Comparison of ENCODE assay signal across 13 cellular contexts in genomic region chr13:52024481-52024880, GRCh38. TPM values are rescaled to one million over a fixed set of nuclear protein-coding genes. Genes with fewer than 3 reads are reported as not detected.
DNase-seq lines count a peak whose midpoint lies in the region; ATAC-seq, FAIRE-seq and TF ChIP-seq lines count a peak whose summit lies in the region.
"Had no signal": no experiment of that assay in that cellular context is flagged by ENCODE, and none has a peak within 500 bp of the region (broad histone marks: within the 10 kb centered on the region; RNA-seq: fewer than 3 reads in every experiment).

A gene with protein sequence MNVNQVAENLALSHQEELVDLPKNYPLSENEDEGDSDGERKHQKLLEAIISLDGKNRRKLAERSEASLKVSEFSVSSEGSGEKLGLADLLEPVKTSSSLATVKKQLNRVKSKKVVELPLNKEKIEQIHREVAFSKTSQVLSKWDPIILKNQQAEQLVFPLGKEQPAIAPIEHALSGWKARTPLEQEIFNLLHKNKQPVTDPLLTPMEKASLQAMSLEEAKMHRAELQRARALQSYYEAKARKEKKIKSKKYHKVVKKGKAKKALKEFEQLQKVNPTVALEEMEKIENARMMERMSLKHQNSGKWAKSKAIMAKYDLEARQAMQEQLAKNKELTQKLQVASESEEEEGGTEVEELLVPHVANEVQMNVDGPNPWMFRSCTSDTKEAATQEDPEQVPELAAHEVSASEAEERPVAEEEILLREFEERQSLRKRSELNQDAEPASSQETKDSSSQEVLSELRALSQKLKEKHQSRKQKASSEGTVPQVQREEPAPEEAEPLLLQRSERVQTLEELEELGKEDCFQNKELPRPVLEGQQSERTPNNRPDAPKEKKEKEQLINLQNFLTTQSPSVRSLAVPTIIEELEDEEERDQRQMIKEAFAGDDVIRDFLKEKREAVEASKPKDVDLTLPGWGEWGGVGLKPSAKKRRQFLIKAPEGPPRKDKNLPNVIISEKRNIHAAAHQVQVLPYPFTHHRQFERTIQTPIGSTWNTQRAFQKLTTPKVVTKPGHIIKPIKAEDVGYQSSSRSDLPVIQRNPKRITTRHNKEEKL (plus strand): TSS chr13:52024691. CDS start chr13:52028805, 4,114 bp downstream.

- H3K27ac ChIP-seq in Panc1 (ENCODE audit: low read length) (no peak within 1 kb of the TSS), HepG2 (ENCODE audit: extremely low read length, insufficient read depth, low read length) (peak within 1 kb of the TSS; percentile 84), temporal lobe (ENCODE audit: low read depth, low read length) (no peak within 1 kb of the TSS), tibial artery (no peak within 1 kb of the TSS), MM.1S (ENCODE audit: low read length) (no peak within 1 kb of the TSS)

- no peak within 1 kb of the TSS for H3K27ac Mint-ChIP-seq in chondrocyte (ENCODE audit: unreplicated experiment)
- H3K27ac Mint-ChIP-seq: activated naive CD8-positive, alpha-beta T cell had no signal

- no peak within 1 kb of the TSS for H2AFZ ChIP-seq in HepG2 (ENCODE audit: low read length)
- no peak within 1 kb of the TSS for H2AFZ ChIP-seq in MM.1S (ENCODE audit: low read length)

- peaks cover 61% of the 10 kb centered on the region for H3K36me3 Mint-ChIP-seq in chondrocyte (ENCODE audit: low read depth)

- WGBS in HepG2 (ENCODE audit: low lambda C conversion rate): 96% methylated on average over 3 of the region's 3 CpGs

- no TSS peak for BruUV-seq in Panc1 (replicated peaks; lab: Mats Ljungman, UMichigan)
- no TSS peak for BruUV-seq in HepG2 (replicated peaks; lab: Mats Ljungman, UMichigan)

- ATAC-seq in Panc1 (no peak), HepG2 (no peak)
- ATAC-seq: SK-N-SH treated with all-trans-retinoic acid at 6 μM for 48 hours had no signal

- intact Hi-C loops in Panc1 (cut with micrococcal nuclease; ENCODE audit: unreplicated experiment): no loop called here
- intact Hi-C loops in HepG2 (cut with micrococcal nuclease; ENCODE audit: unreplicated experiment): no loop called here
- intact Hi-C loops in tibial artery (cut with DNase I; ENCODE audit: low total_unique reads): no loop called here

- 0 out of 2 replicates have a peak, but pooled peaks cover 5% of the 10 kb centered on the region for H4K20me1 ChIP-seq in HepG2 (ENCODE audit: insufficient read depth, low read length)
- no peaks in the 10 kb centered on the region for H4K20me1 ChIP-seq in MM.1S (ENCODE audit: insufficient read depth, low read length)

- in situ Hi-C loops in Panc1 (cut with HindIII; ENCODE audit: low pct_unique_long_range_greater_than_20kb, low sequenced_read_pairs) (no loop called here), HepG2 (cut with HindIII; ENCODE audit: extremely low pct_ligation_motif_present, low pct_unique_long_range_greater_than_20kb) (loop anchor here (25.0 kb wide), 1 partner anchor 438 kb away; the partner anchor contains the start of genes CKAP2 and VPS36)

- H3K27me3 Mint-ChIP-seq in chondrocyte (ENCODE audit: low read depth): no peaks in the 10 kb centered on the region
- H3K27me3 Mint-ChIP-seq: activated naive CD8-positive, alpha-beta T cell had no signal

- no peak within 1 kb of the TSS for H3K4me3 ChIP-seq in Panc1 (ENCODE audit: low read depth in 2 of 2, low read length in 2 of 2)
- peak within 1 kb of the TSS in 1 of 3 experiments; percentile 50; a peak in 1 of 6 replicates for H3K4me3 ChIP-seq in HepG2 (replicated peaks in 1 of 3; ENCODE audit: insufficient read depth in 1 of 3, low read depth in 2 of 3, low read length in 3 of 3)
- H3K4me3 ChIP-seq in tibial artery: no peak within 1 kb of the TSS
- H3K4me3 ChIP-seq in MM.1S (ENCODE audit: low read length): no peak within 1 kb of the TSS

- POLR2A ChIA-PET in Panc1 (lab: Charles Lee) (no interaction called here), HepG2 (lab: Yijun Ruan, JAX) (interaction anchor here (1.2 to 1.9 kb wide), 2 partner anchors 13 to 18 kb away, joined by 3 to 8 read pairs; partner anchors contain the start of genes ALG11 and ATP7B)

- TF ChIP-seq EP300 in HepG2 (IDR thresholded peaks at IDR 0.05; ENCODE audit: low read depth in 2 of 2, low read length in 2 of 2) (no peak), HepG2 (CRISPR knock-in tag; IDR thresholded peaks at IDR 0.05; ENCODE audit: borderline replicate concordance) (no peak)

- no peaks in the 10 kb centered on the region for H3F3A ChIP-seq in MM.1S (ENCODE audit: insufficient read depth, low read length)

- H3K4me1 Mint-ChIP-seq in chondrocyte (ENCODE audit: low read depth): peaks cover 19% of the 10 kb centered on the region

- H3K9me3 Mint-ChIP-seq in chondrocyte (ENCODE audit: low read depth): peaks cover 12% of the 10 kb centered on the region

- H3K9me2 ChIP-seq in MM.1S (replicated peaks; ENCODE audit: insufficient read depth, low read length): no peaks in the 10 kb centered on the region

- H3K79me2 ChIP-seq in HepG2 (ENCODE audit: insufficient read depth, low read length): peaks cover 13% of the 10 kb centered on the region
- H3K79me2 ChIP-seq in MM.1S (ENCODE audit: low read length): no peaks in the 10 kb centered on the region

- TF ChIP-seq RAD21 in HepG2 (CRISPR knock-in tag; IDR thresholded peaks at IDR 0.05): no peak

- H3K36me3 ChIP-seq in Panc1 (ENCODE audit: control insufficient read depth, insufficient read depth, low read length) (peaks cover 3% of the 10 kb centered on the region), HepG2 (replicated peaks in 1 of 2; ENCODE audit: control insufficient read depth in 1 of 2, insufficient read depth in 2 of 2, low read length in 2 of 2) (peaks cover 9 to 39% of the 10 kb centered on the region in 2 experiments), tibial artery (peaks cover 69 to 90% (median 81%) of the 10 kb centered on the region in 3 donors), MM.1S (replicated peaks; ENCODE audit: insufficient read depth, low read length) (no peaks in the 10 kb centered on the region)

- DNase-seq in Panc1 (ENCODE audit: low read depth, low spot score) (no peak), chondrocyte (ENCODE audit: low spot score) (no peak), HepG2 (ENCODE audit: low spot score) (no peak), tibial artery (no peak), cerebellar cortex (ENCODE audit: low spot score) (no peak), MM.1S (no peak)
- DNase-seq: activated CD4-positive, alpha-beta T cell treated with anti-CD3 and anti-CD28 coated beads, Interleukin-2, amount 50 U/mL, for 1 hour; hypothalamus; NCI-H82; stimulated activated CD8-positive, alpha-beta memory T cell treated with anti-CD3 and anti-CD28 coated beads, Interleukin-4, amount 100 ng/mL, for 48 hours had no signal

- no peak within 1 kb of the TSS for H3K4me3 Mint-ChIP-seq in chondrocyte (ENCODE audit: unreplicated experiment)
- H3K4me3 Mint-ChIP-seq: activated naive CD8-positive, alpha-beta T cell had no signal

- TF ChIP-seq POLR2A in HepG2 (IDR thresholded peaks at IDR 0.05; ENCODE audit: insufficient read depth in 1 of 2, low read depth in 2 of 2, low read length in 2 of 2): no peak

- H3K4me1 ChIP-seq in Panc1 (ENCODE audit: control insufficient read depth, insufficient read depth, low read length) (no peaks in the 10 kb centered on the region), HepG2 (ENCODE audit: insufficient read depth, low read length) (peaks cover 40% of the 10 kb centered on the region), tibial artery (peaks cover 0 to 7% (median 0%) of the 10 kb centered on the region in 4 donors), MM.1S (ENCODE audit: low read length) (no peaks in the 10 kb centered on the region)

- TF ChIP-seq CTCF in Panc1 (IDR thresholded peaks at IDR 0.05): no peak
- no peak for TF ChIP-seq CTCF in chondrocyte (IDR thresholded peaks at IDR 0.05)
- no peak for TF ChIP-seq CTCF in HepG2 (CRISPR knock-in tag; IDR thresholded peaks at IDR 0.05)
- no peak for TF ChIP-seq CTCF in tibial artery (IDR thresholded peaks at IDR 0.05)
- no peak for TF ChIP-seq CTCF in MM.1S (IDR thresholded peaks at IDR 0.05; ENCODE audit: low read length)

- H3K9ac ChIP-seq in HepG2 (ENCODE audit: insufficient read depth, low read depth, low read length) (no peak within 1 kb of the TSS; the same call in 1 of the 2 replicates), MM.1S (ENCODE audit: low read length) (no peak within 1 kb of the TSS)

- H3K4me2 ChIP-seq in HepG2 (ENCODE audit: low read depth, low read length) (peak within 1 kb of the TSS; percentile 73), MM.1S (ENCODE audit: low read depth, low read length) (no peak within 1 kb of the TSS)

- H3K9me3 ChIP-seq in Panc1 (ENCODE audit: control insufficient read depth, insufficient read depth, low read depth, low read length) (no peaks in the 10 kb centered on the region), HepG2 (ENCODE audit: low read length) (no peaks in the 10 kb centered on the region), tibial artery (no peaks in the 10 kb centered on the region), MM.1S (replicated peaks; ENCODE audit: insufficient read depth, low read length) (no peaks in the 10 kb centered on the region)

- FAIRE-seq in HepG2 (lab: Jason Lieb, UNC): no peak

- H3K27me3 ChIP-seq in Panc1 (ENCODE audit: control insufficient read depth, insufficient read depth, low read length) (no peaks in the 10 kb centered on the region), HepG2 (ENCODE audit: control insufficient read depth in 1 of 2, insufficient read depth in 2 of 2, low read length in 2 of 2) (no peaks in the 10 kb centered on the region), tibial artery (no peaks in the 10 kb centered on the region), MM.1S (replicated peaks; ENCODE audit: insufficient read depth, low read length) (no peaks in the 10 kb centered on the region)

- CTCF ChIA-PET in Panc1 (lab: Charles Lee) (no interaction called here), HepG2 (lab: Yijun Ruan, JAX; ENCODE audit: low intra/inter-chr PET ratio, low total read pairs) (no interaction called here)

RNA-seq across cellular contexts. Expression of the gene that starts here (rescaled TPM):
- total RNA-seq in Panc1 (2021; ENCODE audit: unreplicated experiment) (11.2 TPM), chondrocyte (22.3 to 27.6 TPM (median 24.4 TPM) in 3 replicates), HepG2 (2016; rRNA removed; fragmentation: Illumina TruSeq; extraction: Trizol) (11.0 and 12.2 TPM in 2 replicates), temporal lobe (21.6 TPM)
- 5.2 TPM for polyA plus RNA-seq in Panc1 (2012; ENCODE audit: insufficient read length)
- 0.71 and 0.88 TPM in 2 replicates for total RNA-seq in HepG2 (2016; cell fraction: cytosol; rRNA removed; fragmentation: Illumina TruSeq; extraction: Trizol; ENCODE audit: low read depth)
- total RNA-seq in HepG2 (2016; cell fraction: insoluble cytoplasmic fraction; rRNA removed; fragmentation: Illumina TruSeq; extraction: Trizol): 10.2 and 12.1 TPM in 2 replicates
- total RNA-seq in HepG2 (2016; cell fraction: membrane; rRNA removed; fragmentation: Illumina TruSeq; extraction: Trizol): 4.4 and 4.7 TPM in 2 replicates
- total RNA-seq in HepG2 (2016; cell fraction: nucleus; rRNA removed; fragmentation: Illumina TruSeq; extraction: Trizol): 13.5 and 14.9 TPM in 2 replicates
- polyA plus RNA-seq in HepG2 (2011; rRNA removed): 7.0 and 8.8 TPM in 2 replicates
- 4.3 and 6.8 TPM in 2 replicates for polyA plus RNA-seq in HepG2 (2011; cell fraction: cytosol; rRNA removed)
- 2.9 and 3.7 TPM in 2 replicates for polyA plus RNA-seq in HepG2 (2011; cell fraction: nucleus; rRNA removed)
- polyA plus RNA-seq in HepG2 (2012): 7.5 and 9.1 TPM in 2 replicates
- 0.44 and 0.53 TPM in 2 replicates for polyA plus RNA-seq in HepG2 (2016; cell fraction: cytosol; fragmentation: Illumina TruSeq; extraction: Trizol; ENCODE audit: low read depth)
- 7.8 and 8.1 TPM in 2 replicates for polyA plus RNA-seq in HepG2 (2016; cell fraction: insoluble cytoplasmic fraction; fragmentation: Illumina TruSeq; extraction: Trizol; ENCODE audit: low read depth)
- polyA plus RNA-seq in HepG2 (2016; cell fraction: membrane; fragmentation: Illumina TruSeq; extraction: Trizol; ENCODE audit: low read depth): 1.1 and 1.5 TPM in 2 replicates
- polyA plus RNA-seq in HepG2 (2016; cell fraction: nucleus; fragmentation: Illumina TruSeq; extraction: Trizol; ENCODE audit: insufficient read depth, low read depth): 12.9 and 16.2 TPM in 2 replicates
- polyA minus RNA-seq in HepG2 (2011; rRNA and poly(A)+ RNA removed; ENCODE audit: low replicate concordance): 4.6 and 7.0 TPM in 2 replicates
- 8.8 and 10.3 TPM in 2 replicates for polyA minus RNA-seq in HepG2 (2011; cell fraction: cytosol; rRNA and poly(A)+ RNA removed)
- 10.0 and 14.9 TPM in 2 replicates for polyA minus RNA-seq in HepG2 (2011; cell fraction: nucleus; rRNA and poly(A)+ RNA removed)
